8 cellular contexts compared by ENCODE assay signal in the genomic region with DNA sequence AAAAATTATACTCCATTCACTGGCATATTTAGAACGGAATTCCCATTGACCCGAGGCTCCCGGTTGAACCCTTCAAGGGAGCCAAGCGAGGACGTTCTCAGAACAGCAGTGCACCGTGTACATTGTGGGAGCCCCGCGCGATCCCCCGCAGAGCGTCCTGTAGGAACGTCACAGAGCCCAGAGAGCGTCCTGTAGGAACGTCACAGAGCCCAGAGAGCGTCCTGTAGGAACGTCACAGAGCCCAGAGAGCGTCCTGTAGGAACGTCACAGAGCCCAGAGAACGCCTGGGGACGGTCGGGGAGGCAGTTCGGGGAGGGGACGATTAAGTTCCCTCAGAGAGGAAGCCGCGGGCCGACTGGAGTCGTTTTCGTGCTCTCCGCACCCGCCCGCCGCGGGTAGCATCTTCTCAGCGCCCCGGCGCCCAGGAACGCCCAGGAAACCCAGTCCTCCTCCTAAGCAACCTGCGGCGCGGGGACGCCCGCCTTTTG. TPM values are rescaled to one million over a fixed set of nuclear protein-coding genes. Genes with fewer than 3 reads are reported as not detected.
A peak's percentile ranks its signal among the peaks of the same experiment; 100 is the strongest.
DNase-seq lines count a peak whose midpoint lies in the region; ATAC-seq and TF ChIP-seq lines count a peak whose summit lies in the region.

No MANE protein-coding gene starts in this region.

- TF ChIP-seq CTCF in AG09309 (IDR thresholded peaks at IDR 0.05; ENCODE audit: control insufficient read depth, insufficient read depth, low read depth, low read length, missing control alignments) (no peak), fibroblast of the aortic adventitia (IDR thresholded peaks at IDR 0.05; ENCODE audit: insufficient read depth, low read length) (no peak), neural progenitor cell (IDR thresholded peaks at IDR 0.05) (no peak)

- peak; percentile 24 for ATAC-seq in GM18508 (IDR thresholded peaks at IDR 0.05; ENCODE audit: insufficient read depth, unreplicated experiment)
- ATAC-seq in HG02981 (IDR thresholded peaks at IDR 0.05; ENCODE audit: unreplicated experiment) = peak; percentile 53
- peak; percentile 58 to 65 for ATAC-seq in activated T-cell treated with anti-CD3 and anti-CD28 coated beads, Interleukin-2, amount 50 U/mL, for 4 hours

- peak overlapping the region; percentile 92 for H2AFZ ChIP-seq in neural progenitor cell (replicated peaks)

- peaks cover 16% of the 10 kb centered on the region for H3K4me1 ChIP-seq in neural progenitor cell

- H3K27me3 ChIP-seq in neural progenitor cell = peaks cover 9% of the 10 kb centered on the region

- H3F3A ChIP-seq in neural progenitor cell (ENCODE audit: low read depth) = peaks cover 17% of the 10 kb centered on the region

- peak overlapping the region; percentile 93 for H3K4me2 ChIP-seq in neural progenitor cell

- H3K4me3 Mint-ChIP-seq in activated T-cell treated with anti-CD3 and anti-CD28 coated beads, Interleukin-2, amount 50 U/mL, for 4 hours = peak overlapping the region; percentile 91
- H3K4me3 Mint-ChIP-seq in neural progenitor cell = peak overlapping the region; percentile 95

- peaks cover 15% of the 10 kb centered on the region for H3K36me3 Mint-ChIP-seq in activated T-cell treated with anti-CD3 and anti-CD28 coated beads, Interleukin-2, amount 50 U/mL, for 4 hours (ENCODE audit: insufficient read depth)
- H3K36me3 Mint-ChIP-seq in neural progenitor cell = no peaks in the 10 kb centered on the region

- no peaks in the 10 kb centered on the region for H3K27me3 Mint-ChIP-seq in activated T-cell treated with anti-CD3 and anti-CD28 coated beads, Interleukin-2, amount 50 U/mL, for 4 hours (ENCODE audit: low read depth)
- H3K27me3 Mint-ChIP-seq in neural progenitor cell (ENCODE audit: insufficient read depth, low read depth) = peaks cover 5% of the 10 kb centered on the region

- H3K79me2 ChIP-seq in neural progenitor cell (ENCODE audit: low read depth) = peaks cover 39% of the 10 kb centered on the region

- peak overlapping the region; percentile 97 for H3K27ac Mint-ChIP-seq in neural progenitor cell

- DNase-seq in AG09309 (ENCODE audit: low read depth) (no peak), NCI-H446 treated with DMSO at 0.1 percent for 48 hours (lab: John Stamatoyannopoulos, UW) (peak; percentile 68), fibroblast of the aortic adventitia (ENCODE audit: low read depth) (peak; percentile 65), neural progenitor cell (ENCODE audit: low spot score) (peak; percentile 89), NCI-H1048 (lab: John Stamatoyannopoulos, UW) (no peak)
- no peak for DNase-seq in activated T-cell treated with anti-CD3 and anti-CD28 coated beads, Interleukin-2, amount 50 U/mL, for 4 hours

- H3K4me3 ChIP-seq in AG09309 (ENCODE audit: control insufficient read depth, low read depth, low read length) (peak overlapping the region; percentile 62), fibroblast of the aortic adventitia (ENCODE audit: low read depth, low read length) (peak overlapping the region; percentile 79), neural progenitor cell (peak overlapping the region; percentile 93)

- no peaks in the 10 kb centered on the region for H3K9me3 ChIP-seq in neural progenitor cell (ENCODE audit: low read depth)

- no peak overlapping the region for H3K9ac ChIP-seq in neural progenitor cell

- no peaks in the 10 kb centered on the region for H3K36me3 ChIP-seq in neural progenitor cell

- H3K27ac ChIP-seq in neural progenitor cell = peak overlapping the region; percentile 90

- peaks cover 25% of the 10 kb centered on the region for H4K20me1 ChIP-seq in neural progenitor cell (ENCODE audit: low read depth)

- peaks cover 38% of the 10 kb centered on the region for H3K4me1 Mint-ChIP-seq in activated T-cell treated with anti-CD3 and anti-CD28 coated beads, Interleukin-2, amount 50 U/mL, for 4 hours (ENCODE audit: low read depth)
- peaks cover 21% of the 10 kb centered on the region for H3K4me1 Mint-ChIP-seq in neural progenitor cell

- no peaks in the 10 kb centered on the region for H3K9me3 Mint-ChIP-seq in activated T-cell treated with anti-CD3 and anti-CD28 coated beads, Interleukin-2, amount 50 U/mL, for 4 hours
- no peaks in the 10 kb centered on the region for H3K9me3 Mint-ChIP-seq in neural progenitor cell

RNA-seq across cellular contexts. Expression of gene ATP1B3, which starts 0.5 kb away (rescaled TPM):
- total RNA-seq in activated T-cell treated with anti-CD3 and anti-CD28 coated beads, Interleukin-2, amount 50 U/mL, for 4 hours = 100 to 1,000 TPM; 219 to 266 (median 227) TPM
- total RNA-seq in fibroblast of the aortic adventitia (ENCODE audit: low replicate concordance) (68.4 and 70.2 TPM in 2 replicates), neural progenitor cell (ENCODE audit: low replicate concordance) (58.6 and 95.6 TPM in 2 replicates)

Comparison
In these comparisons a context has a peak if more than half of its experiments do, and no peak if none do; other contexts are left out.
1. DNase-seq: peak in NCI-H446 treated with DMSO at 0.1 percent for 48 hours (single experiment), fibroblast of the aortic adventitia (single experiment) and neural progenitor cell (single experiment); none in AG09309 (single experiment), activated T-cell treated with anti-CD3 and anti-CD28 coated beads, Interleukin-2, amount 50 U/mL, for 4 hours (single experiment) and NCI-H1048 (single experiment).
2. Peak in every context shown above with its lines, with median percentiles within 50 percentile points of each other: H3K4me3 ChIP-seq and ATAC-seq.